ENCODE assay signal across 7 cellular contexts in genomic region chr15:99928429-99928981, GRCh38.
A peak's percentile ranks its signal among the peaks of the same experiment; 100 is the strongest.
DNase-seq lines count a peak whose midpoint lies in the region; ATAC-seq and TF ChIP-seq lines count a peak whose summit lies in the region.

No MANE protein-coding gene starts in this region.

- H3K4ac ChIP-seq in mesendoderm (ENCODE audit: low read depth, low read length): no peak overlapping the region

- no peaks in the 10 kb centered on the region for H3K9me3 ChIP-seq in effector memory CD4-positive, alpha-beta T cell (ENCODE audit: control insufficient read depth, low read length)

- peak; percentile 92 for ATAC-seq in HG02610 (IDR thresholded peaks at IDR 0.05; ENCODE audit: unreplicated experiment)

- H3K27ac ChIP-seq in effector memory CD4-positive, alpha-beta T cell (ENCODE audit: insufficient read depth, low read length, poor library complexity, severe bottlenecking): peak overlapping the region; percentile 63
- H3K27ac ChIP-seq in mesendoderm (ENCODE audit: low read depth, low read length): no peak overlapping the region

- H2BK15ac ChIP-seq in mesendoderm (replicated peaks; ENCODE audit: low read depth): no peak overlapping the region

- TF ChIP-seq CTCF in GM13977 (IDR thresholded peaks at IDR 0.05; ENCODE audit: extremely low read depth, insufficient read depth, missing control alignments): peak; percentile 85

- peaks cover 13% of the 10 kb centered on the region for H3K4me1 ChIP-seq in effector memory CD4-positive, alpha-beta T cell (ENCODE audit: control insufficient read depth, insufficient read depth, low read length, poor library complexity, severe bottlenecking)
- H3K4me1 ChIP-seq in mesendoderm (ENCODE audit: control insufficient read depth, low read depth, low read length): peaks cover 4% of the 10 kb centered on the region

- H3K56ac ChIP-seq in mesendoderm (ENCODE audit: low read length): peak overlapping the region; percentile 92

- no peaks in the 10 kb centered on the region for H3K79me2 ChIP-seq in mesendoderm (ENCODE audit: control insufficient read depth, insufficient read depth, low read length)

- no peak overlapping the region for H4K5ac ChIP-seq in mesendoderm (ENCODE audit: low read length)

- peak overlapping the region; percentile 78 for H3K9ac ChIP-seq in mesendoderm (ENCODE audit: low read length)

- H3K27me3 ChIP-seq in effector memory CD4-positive, alpha-beta T cell (replicated peaks; ENCODE audit: control insufficient read depth, insufficient read depth, low read length, poor library complexity, severe bottlenecking): no peaks in the 10 kb centered on the region
- H3K27me3 ChIP-seq in mesendoderm (ENCODE audit: insufficient read depth, low read length, poor library complexity): no peaks in the 10 kb centered on the region

- peak overlapping the region; percentile 100 for H3K4me2 ChIP-seq in mesendoderm (ENCODE audit: low read length)

- H3K36me3 ChIP-seq in effector memory CD4-positive, alpha-beta T cell (ENCODE audit: control insufficient read depth, insufficient read depth, low read length): no peaks in the 10 kb centered on the region
- no peaks in the 10 kb centered on the region for H3K36me3 ChIP-seq in mesendoderm (ENCODE audit: control insufficient read depth, insufficient read depth, low read length)

- in situ Hi-C loops in GM13977 (cut with MboI; ENCODE audit: low pct_unique_long_range_greater_than_20kb, low sequenced_read_pairs, unreplicated experiment): no loop called here

- DNase-seq in GM13977 (ENCODE audit: low spot score) (peak; percentile 86), NCI-H146 treated with DMSO at 0.1 percent for 48 hours (lab: John Stamatoyannopoulos, UW; ENCODE audit: unreplicated experiment) (peak; percentile 53), mesendoderm (peak; percentile 60)
- peak; percentile 78 to 79 for DNase-seq in activated CD8-positive, alpha-beta memory T cell treated with anti-CD3 and anti-CD28 coated beads for 4 hours (ENCODE audit: low read depth in 2 of 2)
- DNase-seq in effector memory CD4-positive, alpha-beta T cell: peak; percentile 78 to 81 (median 79)
- DNase-seq in stimulated activated CD8-positive, alpha-beta memory T cell treated with anti-CD3 and anti-CD28 coated beads, Interleukin-12 subunit alpha, Interleukin-12 subunit beta, amount 100 ng/mL, for 4 hours (ENCODE audit: low read depth): peak; percentile 84

- H2AK5ac ChIP-seq in mesendoderm (ENCODE audit: low read length): no peak overlapping the region

- H4K8ac ChIP-seq in mesendoderm (ENCODE audit: low read depth, low read length): no peak overlapping the region

- WGBS in mesendoderm (ENCODE audit: extremely low coverage, insufficient coverage, low lambda C conversion rate): no CpG with 5 or more reads among the region's 38 CpGs

- no peak overlapping the region for H3K23ac ChIP-seq in mesendoderm (ENCODE audit: low read length)

- H3K18ac ChIP-seq in mesendoderm (ENCODE audit: low read length): no peak overlapping the region

- peak overlapping the region; percentile 46 for H3K4me3 ChIP-seq in effector memory CD4-positive, alpha-beta T cell (ENCODE audit: insufficient read depth, low read depth, low read length, poor library complexity, severe bottlenecking)
- peak overlapping the region; percentile 69 for H3K4me3 ChIP-seq in mesendoderm (ENCODE audit: low read length)

- no peak overlapping the region for H2BK120ac ChIP-seq in mesendoderm (ENCODE audit: low read depth, low read length)

- H3K79me1 ChIP-seq in mesendoderm (ENCODE audit: low read length): no peaks in the 10 kb centered on the region

- peak overlapping the region; percentile 63 for H2BK5ac ChIP-seq in mesendoderm (ENCODE audit: low read length)
